ENCODE assay signal across 16 cellular contexts in genomic region chr7:105036217-105037168, GRCh38. TPM values are rescaled to one million over a fixed set of nuclear protein-coding genes. Genes with fewer than 3 reads are reported as not detected.
DNase-seq lines count a peak whose midpoint lies in the region; ATAC-seq and TF ChIP-seq lines count a peak whose summit lies in the region.
"Had no signal": no experiment of that assay in that cellular context is flagged by ENCODE, and none has a peak within 500 bp of the region (broad histone marks: within the 10 kb centered on the region; RNA-seq: fewer than 3 reads in every experiment).

No MANE protein-coding gene starts in this region.

- peak overlapping the region in 1 of 2 donors; percentile 13 for H3K4me3 Mint-ChIP-seq in stimulated activated naive CD8-positive, alpha-beta T cell treated with anti-CD3 and anti-CD28 coated beads, Interleukin-15, amount 100 ng/mL, for 72 hours

- peak; percentile 49 for ATAC-seq in stimulated activated naive CD8-positive, alpha-beta T cell treated with anti-CD3 and anti-CD28 coated beads, Interleukin-15, Interleukin-2, amounts not matched to agents 100 U/mL and 50 U/mL, for 24 hours
- ATAC-seq in stimulated activated naive CD8-positive, alpha-beta T cell treated with anti-CD3 and anti-CD28 coated beads, Interleukin-15, amount 100 ng/mL, for 72 hours: no peak
- ATAC-seq: HepG2 had no signal

- TF ChIP-seq CTCF in OCI-LY1 (IDR thresholded peaks at IDR 0.05; ENCODE audit: low read length) (no peak; the same call in 1 of the 2 replicates), left ventricle myocardium inferior (IDR thresholded peaks at IDR 0.05; ENCODE audit: borderline replicate concordance) (no peak)

- H3K27ac ChIP-seq in OCI-LY1 (ENCODE audit: low read depth, low read length, poor library complexity, severe bottlenecking): peak overlapping the region; percentile 39
- H3K27ac ChIP-seq in left ventricle myocardium inferior (replicated peaks): peak overlapping the region; percentile 53
- H3K27ac ChIP-seq: tibial nerve had no signal

- H3K4me3 ChIP-seq in OCI-LY1 (ENCODE audit: low read depth, low read length, poor library complexity, severe bottlenecking) (no peak overlapping the region), left ventricle myocardium inferior (no peak overlapping the region)
- H3K4me3 ChIP-seq: tibial nerve had no signal

- H3K36me3 ChIP-seq in OCI-LY1 (ENCODE audit: insufficient read depth, low read length): peaks cover 32% of the 10 kb centered on the region
- H3K36me3 ChIP-seq in left ventricle myocardium inferior: peaks cover 5% of the 10 kb centered on the region

- H3K4me1 ChIP-seq in OCI-LY1 (ENCODE audit: insufficient read depth, low read length, severe bottlenecking): peaks cover 51% of the 10 kb centered on the region
- H3K4me1 ChIP-seq in left ventricle myocardium inferior: peaks cover 92% of the 10 kb centered on the region

- no peak overlapping the region for H2AFZ ChIP-seq in OCI-LY1 (ENCODE audit: low read length)

- H4K20me1 ChIP-seq in OCI-LY1 (ENCODE audit: insufficient read depth, low read length): 0 out of 2 replicates have a peak, but pooled peaks cover 6% of the 10 kb centered on the region

- no peak for DNase-seq in stimulated activated naive CD8-positive, alpha-beta T cell treated with anti-CD3 and anti-CD28 coated beads, Interleukin-15, Interleukin-2, amounts not matched to agents 100 U/mL and 50 U/mL, for 24 hours
- DNase-seq in stimulated activated naive CD8-positive, alpha-beta T cell treated with anti-CD3 and anti-CD28 coated beads, Interleukin-15, amount 100 ng/mL, for 72 hours: no peak
- DNase-seq in left ventricle myocardium inferior (no peak), posterior vena cava (ENCODE audit: low spot score) (no peak), NCI-H1930 (lab: John Stamatoyannopoulos, UW) (no peak), occipital lobe (lab: John Stamatoyannopoulos, UW) (no peak), AG20443 (ENCODE audit: low spot score) (no peak)
- DNase-seq: activated naive CD4-positive, alpha-beta T cell; effector memory CD4-positive, alpha-beta T cell; foreskin melanocyte; midbrain; NCI-H345; posterior cingulate gyrus had no signal

- H3K9ac ChIP-seq in OCI-LY1 (ENCODE audit: low read length): no peak overlapping the region

- no peaks in the 10 kb centered on the region for H3K9me3 Mint-ChIP-seq in stimulated activated naive CD8-positive, alpha-beta T cell treated with anti-CD3 and anti-CD28 coated beads, Interleukin-15, amount 100 ng/mL, for 72 hours

- no peaks in the 10 kb centered on the region for H3K27me3 Mint-ChIP-seq in stimulated activated naive CD8-positive, alpha-beta T cell treated with anti-CD3 and anti-CD28 coated beads, Interleukin-15, amount 100 ng/mL, for 72 hours

- H3K27me3 ChIP-seq in OCI-LY1 (ENCODE audit: insufficient read depth, low read length): no peaks in the 10 kb centered on the region
- H3K27me3 ChIP-seq in left ventricle myocardium inferior (ENCODE audit: low read depth): no peaks in the 10 kb centered on the region
- H3K27me3 ChIP-seq: tibial nerve had no signal

- H3K4me1 Mint-ChIP-seq in stimulated activated naive CD8-positive, alpha-beta T cell treated with anti-CD3 and anti-CD28 coated beads, Interleukin-15, amount 100 ng/mL, for 72 hours: peaks cover 63% of the 10 kb centered on the region

- intact Hi-C loops in left ventricle myocardium inferior (cut with micrococcal nuclease) (no loop called here), posterior vena cava (cut with DNase I) (loop anchor here in 1 of 2 donors (5.0 kb wide), 1 partner anchor 331 kb away; no protein-coding TSS in a partner anchor)

- H3K9me2 ChIP-seq in OCI-LY1 (ENCODE audit: low read depth, low read length): no peaks in the 10 kb centered on the region

- H3K79me2 ChIP-seq in OCI-LY1 (ENCODE audit: insufficient read depth, low read length): peaks cover 95% of the 10 kb centered on the region

- H3K9me3 ChIP-seq in OCI-LY1 (ENCODE audit: low read length) (0 out of 2 replicates have a peak, but pooled peaks cover 2% of the 10 kb centered on the region), left ventricle myocardium inferior (replicated peaks) (no peaks in the 10 kb centered on the region)
- H3K9me3 ChIP-seq: tibial nerve had no signal

- 0 out of 2 replicates have a peak, but pooled peaks cover 9% of the 10 kb centered on the region for H3F3A ChIP-seq in OCI-LY1 (ENCODE audit: insufficient read depth, low read length)

- H3K27ac Mint-ChIP-seq in stimulated activated naive CD8-positive, alpha-beta T cell treated with anti-CD3 and anti-CD28 coated beads, Interleukin-15, amount 100 ng/mL, for 72 hours: no peak overlapping the region

- H3K4me2 ChIP-seq in OCI-LY1 (ENCODE audit: low read length): no peak overlapping the region

RNA-seq across cellular contexts. Expression of gene KMT2E, which starts 22.5 kb away (rescaled TPM):
- total RNA-seq in left ventricle myocardium inferior (40.2 TPM), posterior vena cava (10 to 100 TPM; 79.7 to 98.8 TPM), occipital lobe (261 TPM)
